20 cellular contexts compared by ENCODE assay signal in genomic region chr2:3009499-3009882, GRCh38.
DNase-seq lines count a peak whose midpoint lies in the region; ATAC-seq, FAIRE-seq and TF ChIP-seq lines count a peak whose summit lies in the region.
"Had no signal": no experiment of that assay in that cellular context is flagged by ENCODE, and none has a peak within 500 bp of the region (broad histone marks: within the 10 kb centered on the region; RNA-seq: fewer than 3 reads in every experiment).

No MANE protein-coding gene starts in this region.

- peaks cover 12% of the 10 kb centered on the region for H3K27me3 Mint-ChIP-seq in type B pancreatic cell

- H2AFZ ChIP-seq in HepG2 (ENCODE audit: low read length) (no peak overlapping the region), neural cell (ENCODE audit: low read depth, low read length) (peak overlapping the region; percentile 34)

- no peak for TF ChIP-seq CTCF in HepG2 (CRISPR knock-in tag; IDR thresholded peaks at IDR 0.05)
- no peak for TF ChIP-seq CTCF in right lobe of liver (IDR thresholded peaks at IDR 0.05)
- no peak for TF ChIP-seq CTCF in neural cell (IDR thresholded peaks at IDR 0.05; ENCODE audit: poor library complexity, severe bottlenecking)
- TF ChIP-seq CTCF in type B pancreatic cell (conservative IDR thresholded peaks at IDR 0.05): no peak
- TF ChIP-seq CTCF in upper lobe of right lung (IDR thresholded peaks at IDR 0.05): no peak

- CTCF ChIA-PET in HepG2 (lab: Yijun Ruan, JAX; ENCODE audit: low intra/inter-chr PET ratio, low total read pairs): no interaction called here

- H3K4me1 ChIP-seq in HepG2 (ENCODE audit: insufficient read depth, low read length) (no peaks in the 10 kb centered on the region), right lobe of liver (no peaks in the 10 kb centered on the region), upper lobe of right lung (no peaks in the 10 kb centered on the region)

- H3K9ac ChIP-seq in HepG2 (ENCODE audit: insufficient read depth, low read depth, low read length) (no peak overlapping the region), neural cell (ENCODE audit: low read length) (peak overlapping the region; percentile 38)
- H3K9ac ChIP-seq: BLaER1 treated with 17β-estradiol and CSF1 and Interleukin-3, amounts not matched to agents 10 nM and 100 nM had no signal

- in situ Hi-C loops in HepG2 (cut with HindIII; ENCODE audit: extremely low pct_ligation_motif_present, low pct_unique_long_range_greater_than_20kb): no loop called here

- ATAC-seq in HepG2 (no peak), right lobe of liver (no peak), upper lobe of right lung (no peak), HG02840 (IDR thresholded peaks at IDR 0.05; ENCODE audit: low FRiP score, unreplicated experiment) (no peak), GM18498 (IDR thresholded peaks at IDR 0.05; ENCODE audit: unreplicated experiment) (no peak)

- H3K27ac ChIP-seq in HepG2 (ENCODE audit: extremely low read length, insufficient read depth, low read length): no peak overlapping the region
- H3K27ac ChIP-seq in right lobe of liver: no peak overlapping the region
- H3K27ac ChIP-seq in neural cell (ENCODE audit: low read length): peak overlapping the region; percentile 51
- H3K27ac ChIP-seq in upper lobe of right lung: no peak overlapping the region
- H3K27ac ChIP-seq: BLaER1 treated with 17β-estradiol and CSF1 and Interleukin-3, amounts not matched to agents 10 nM and 100 nM had no signal

- no peak for DNase-seq in HepG2 (ENCODE audit: low spot score)
- no peak for DNase-seq in right lobe of liver
- DNase-seq in ecto neural progenitor cell (ENCODE audit: low spot score): peak; percentile 17
- no peak for DNase-seq in type B pancreatic cell (ENCODE audit: extremely low spot score, unreplicated experiment)
- DNase-seq in upper lobe of right lung: no peak
- DNase-seq: 8988T; CD8-positive, alpha-beta memory T cell; COR-L47; DMS 273 treated with DMSO at 0.1 percent for 48 hours; GOT3; H9; KBM-7 had no signal

- H3K4me3 ChIP-seq in HepG2 (replicated peaks in 1 of 3; ENCODE audit: insufficient read depth in 1 of 3, low read depth in 2 of 3, low read length in 3 of 3): no peak overlapping the region
- H3K4me3 ChIP-seq in right lobe of liver: no peak overlapping the region
- peak overlapping the region; percentile 14 for H3K4me3 ChIP-seq in neural cell (ENCODE audit: low read length)
- no peak overlapping the region for H3K4me3 ChIP-seq in upper lobe of right lung
- H3K4me3 ChIP-seq: BLaER1 treated with 17β-estradiol and CSF1 and Interleukin-3, amounts not matched to agents 10 nM and 100 nM had no signal

- TF ChIP-seq RAD21 in HepG2 (CRISPR knock-in tag; IDR thresholded peaks at IDR 0.05): no peak
- no peak for TF ChIP-seq RAD21 in neural cell (conservative IDR thresholded peaks at IDR 0.05)

- intact Hi-C loops in HepG2 (cut with micrococcal nuclease; ENCODE audit: unreplicated experiment): no loop called here
- intact Hi-C loops in right lobe of liver (cut with DNase I): no loop called here
- intact Hi-C loops in upper lobe of right lung (cut with DNase I): no loop called here

- H3K4me1 Mint-ChIP-seq in type B pancreatic cell (ENCODE audit: unreplicated experiment): peaks cover 22% of the 10 kb centered on the region
- H3K4me1 Mint-ChIP-seq: B cell; CD8-positive, alpha-beta memory T cell; H9; IgD-negative memory B cell had no signal

- H3K36me3 ChIP-seq in HepG2 (replicated peaks in 1 of 2; ENCODE audit: control insufficient read depth in 1 of 2, insufficient read depth in 2 of 2, low read length in 2 of 2): no peaks in the 10 kb centered on the region
- H3K36me3 ChIP-seq in right lobe of liver: no peaks in the 10 kb centered on the region
- H3K36me3 ChIP-seq in neural cell (ENCODE audit: insufficient read depth, low read length): no peaks in the 10 kb centered on the region
- no peaks in the 10 kb centered on the region for H3K36me3 ChIP-seq in upper lobe of right lung
- H3K36me3 ChIP-seq: BLaER1 treated with 17β-estradiol and CSF1 and Interleukin-3, amounts not matched to agents 10 nM and 100 nM had no signal

- H3K4me2 ChIP-seq in HepG2 (ENCODE audit: low read depth, low read length) (no peak overlapping the region), neural cell (ENCODE audit: low read length) (no peak overlapping the region)
- H3K4me2 ChIP-seq: BLaER1 treated with 17β-estradiol and CSF1 and Interleukin-3, amounts not matched to agents 10 nM and 100 nM had no signal

- peaks cover 2 to 19% of the 10 kb centered on the region in 2 experiments; a peak in 2 of 5 replicates for H3K27me3 ChIP-seq in HepG2 (ENCODE audit: control insufficient read depth in 1 of 2, insufficient read depth in 2 of 2, low read length in 2 of 2)
- H3K27me3 ChIP-seq in right lobe of liver: no peaks in the 10 kb centered on the region
- no peaks in the 10 kb centered on the region for H3K27me3 ChIP-seq in neural cell (ENCODE audit: insufficient read depth, low read depth, low read length)
- peaks cover 7% of the 10 kb centered on the region for H3K27me3 ChIP-seq in upper lobe of right lung
- H3K27me3 ChIP-seq: BLaER1 treated with 17β-estradiol and CSF1 and Interleukin-3, amounts not matched to agents 10 nM and 100 nM had no signal

- H3K9me3 ChIP-seq in HepG2 (ENCODE audit: low read length) (no peaks in the 10 kb centered on the region), right lobe of liver (no peaks in the 10 kb centered on the region), neural cell (ENCODE audit: low read length) (peaks cover 5% of the 10 kb centered on the region), upper lobe of right lung (peaks cover 5% of the 10 kb centered on the region)

- no peaks in the 10 kb centered on the region for H3K79me2 ChIP-seq in HepG2 (ENCODE audit: insufficient read depth, low read length)
- no peaks in the 10 kb centered on the region for H3K79me2 ChIP-seq in neural cell (replicated peaks; ENCODE audit: insufficient read depth, low read length)

- TF ChIP-seq POLR2A in HepG2 (IDR thresholded peaks at IDR 0.05; ENCODE audit: insufficient read depth in 1 of 2, low read depth in 2 of 2, low read length in 2 of 2): no peak
- no peak for TF ChIP-seq POLR2A in right lobe of liver (IDR thresholded peaks at IDR 0.05)

- POLR2A ChIA-PET in HepG2 (lab: Yijun Ruan, JAX): no interaction called here

- peaks cover 5% of the 10 kb centered on the region for H3K9me3 Mint-ChIP-seq in type B pancreatic cell

- no peak for FAIRE-seq in HepG2 (lab: Jason Lieb, UNC)
- FAIRE-seq: G401.6, GM12892 had no signal

- no peaks in the 10 kb centered on the region for H3K36me3 Mint-ChIP-seq in type B pancreatic cell
- H3K36me3 Mint-ChIP-seq: IgD-negative memory B cell had no signal

- TF ChIP-seq EP300 in HepG2 (IDR thresholded peaks at IDR 0.05; ENCODE audit: low read depth in 2 of 2, low read length in 2 of 2) (no peak), HepG2 (CRISPR knock-in tag; IDR thresholded peaks at IDR 0.05; ENCODE audit: borderline replicate concordance) (no peak), neural cell (conservative IDR thresholded peaks at IDR 0.05; ENCODE audit: poor library complexity, severe bottlenecking) (no peak)

- H3K27ac Mint-ChIP-seq in type B pancreatic cell: peak overlapping the region; percentile 26
- H3K27ac Mint-ChIP-seq: B cell; CD8-positive, alpha-beta memory T cell; IgD-negative memory B cell had no signal

- H3K4me3 Mint-ChIP-seq in type B pancreatic cell: no peak overlapping the region
- H3K4me3 Mint-ChIP-seq: B cell; CD8-positive, alpha-beta memory T cell; H9; IgD-negative memory B cell had no signal

- no TSS peak for BruUV-seq in HepG2 (replicated peaks; lab: Mats Ljungman, UMichigan)

- H3K9me2 ChIP-seq in neural cell (ENCODE audit: insufficient read depth, low read length): no peaks in the 10 kb centered on the region

- H4K20me1 ChIP-seq in HepG2 (ENCODE audit: insufficient read depth, low read length): no peaks in the 10 kb centered on the region
- no peaks in the 10 kb centered on the region for H4K20me1 ChIP-seq in neural cell (ENCODE audit: insufficient read depth)
- H4K20me1 ChIP-seq: BLaER1 treated with 17β-estradiol and CSF1 and Interleukin-3, amounts not matched to agents 10 nM and 100 nM had no signal

- H3F3A ChIP-seq in neural cell (ENCODE audit: insufficient read depth, low read length, poor library complexity, severe bottlenecking): no peaks in the 10 kb centered on the region

- WGBS in HepG2 (ENCODE audit: low lambda C conversion rate): 2% methylated on average over 5 of the region's 6 CpGs
- 54% methylated on average over 4 of the region's 6 CpGs for WGBS in right lobe of liver (ENCODE audit: insufficient coverage, low coverage, low lambda C conversion rate, missing lambda C conversion rate)

TF ChIP-seq in HepG2, 621 proteins besides CTCF, POLR2A, EP300 and RAD21 (continues in another document):
- 0 out of 2 replicates have a peak, but pooled peaks have one; percentile 20 for TF ChIP-seq GABPA (IDR thresholded peaks at IDR 0.05; ENCODE audit: low read depth, low read length)
- no peak for TF ChIP-seq GABPA (CRISPR knock-in tag; IDR thresholded peaks at IDR 0.05; ENCODE audit: low read depth)

TF ChIP-seq in neural cell, 6 proteins besides CTCF, POLR2A, EP300 and RAD21:
- no peak for TF ChIP-seq TAF1 (IDR thresholded peaks at IDR 0.05; ENCODE audit: low read depth)
